Comparison of ENCODE assay signal across 8 cellular contexts in the genomic region with DNA sequence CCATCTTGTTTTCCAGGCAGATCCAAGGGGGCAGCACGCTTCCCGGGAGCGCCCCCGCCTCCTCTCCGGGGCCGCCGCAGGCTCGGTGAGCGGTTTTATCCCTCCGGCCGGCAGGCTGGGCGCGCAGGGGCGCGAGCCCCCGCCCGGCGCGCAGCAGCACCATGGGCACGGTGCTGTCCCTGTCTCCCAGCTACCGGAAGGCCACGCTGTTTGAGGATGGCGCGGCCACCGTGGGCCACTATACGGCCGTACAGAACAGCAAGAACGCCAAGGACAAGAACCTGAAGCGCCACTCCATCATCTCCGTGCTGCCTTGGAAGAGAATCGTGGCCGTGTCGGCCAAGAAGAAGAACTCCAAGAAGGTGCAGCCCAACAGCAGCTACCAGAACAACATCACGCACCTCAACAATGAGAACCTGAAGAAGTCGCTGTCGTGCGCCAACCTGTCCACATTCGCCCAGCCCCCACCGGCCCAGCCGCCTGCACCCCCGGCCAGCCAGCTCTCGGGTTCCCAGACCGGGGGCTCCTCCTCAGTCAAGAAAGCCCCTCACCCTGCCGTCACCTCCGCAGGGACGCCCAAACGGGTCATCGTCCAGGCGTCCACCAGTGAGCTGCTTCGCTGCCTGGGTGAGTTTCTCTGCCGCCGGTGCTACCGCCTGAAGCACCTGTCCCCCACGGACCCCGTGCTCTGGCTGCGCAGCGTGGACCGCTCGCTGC. TPM values are rescaled to one million over a fixed set of nuclear protein-coding genes. Genes with fewer than 3 reads are reported as not detected.
DNase-seq lines count a peak whose midpoint lies in the region; ATAC-seq and TF ChIP-seq lines count a peak whose summit lies in the region.

No MANE protein-coding gene starts in this region.

- CTCF ChIA-PET in CD4-positive, alpha-beta T cell (lab: Charles Lee), result interaction anchor here (0.8 to 3.3 kb wide), 6 partner anchors 26 to 171 kb away, joined by 3 to 21 read pairs (median 6); a partner anchor contains a TSS

- peak overlapping the region; percentile 60 for H3K9ac ChIP-seq in endocrine pancreas (ENCODE audit: control insufficient read depth, insufficient read depth, low read length)

- H3K27ac ChIP-seq in CD4-positive, alpha-beta T cell (ENCODE audit: low read depth, low read length), result peak overlapping the region; percentile 35

- no peak for ATAC-seq in CD4-positive, alpha-beta T cell (ENCODE audit: poor library complexity)
- ATAC-seq in GM21381 (IDR thresholded peaks at IDR 0.05; ENCODE audit: unreplicated experiment) (peak; percentile 23), HG03135 (IDR thresholded peaks at IDR 0.05; ENCODE audit: unreplicated experiment) (no peak), HG02571 (IDR thresholded peaks at IDR 0.05; ENCODE audit: unreplicated experiment) (no peak)

- peak in 3 of 10 experiments; percentile 23 to 48 (median 26) for DNase-seq in CD4-positive, alpha-beta T cell
- DNase-seq in SW480 (ENCODE audit: low spot score), result peak; percentile 38
- DNase-seq in nephron progenitor cell, result peak; percentile 55
- DNase-seq in NCI-H2107 treated with DMSO at 0.1 percent for 48 hours (lab: John Stamatoyannopoulos, UW; ENCODE audit: unreplicated experiment), result no peak

- H3K36me3 Mint-ChIP-seq in CD4-positive, alpha-beta T cell (ENCODE audit: low read depth), result peaks cover 38% of the 10 kb centered on the region
- peaks cover 11% of the 10 kb centered on the region for H3K36me3 Mint-ChIP-seq in nephron progenitor cell (ENCODE audit: low read depth)

- H3K4me3 ChIP-seq in endocrine pancreas (ENCODE audit: control insufficient read depth, insufficient read depth, low read length), result peak overlapping the region; percentile 31

- intact Hi-C loops in CD4-positive, alpha-beta T cell (cut with DNase I, micrococcal nuclease), result loop anchor here (2.0 to 10.0 kb wide), 2 partner anchors 15 to 387 kb away; a partner anchor contains a TSS

- H3K9me3 Mint-ChIP-seq in CD4-positive, alpha-beta T cell, result no peaks in the 10 kb centered on the region
- no peaks in the 10 kb centered on the region for H3K9me3 Mint-ChIP-seq in nephron progenitor cell

- H3K4me1 Mint-ChIP-seq in CD4-positive, alpha-beta T cell (ENCODE audit: low read depth), result peaks cover 69% of the 10 kb centered on the region
- peaks cover 78% of the 10 kb centered on the region for H3K4me1 Mint-ChIP-seq in nephron progenitor cell

- TF ChIP-seq CTCF in CD4-positive, alpha-beta T cell (IDR thresholded peaks at IDR 0.05), result no peak
- no peak for TF ChIP-seq CTCF in nephron progenitor cell (IDR thresholded peaks at IDR 0.05)

- H3K4me1 ChIP-seq in endocrine pancreas (ENCODE audit: control insufficient read depth, insufficient read depth, low read length), result peaks cover 4% of the 10 kb centered on the region

- POLR2A ChIA-PET in CD4-positive, alpha-beta T cell (lab: Charles Lee), result interaction anchor here (0.8 to 8.1 kb wide), 17 partner anchors 8 to 146 kb away, joined by 3 to 152 read pairs (median 6); a partner anchor contains a TSS

- H3K4me3 Mint-ChIP-seq in CD4-positive, alpha-beta T cell, result peak overlapping the region; percentile 89
- peak overlapping the region; percentile 93 for H3K4me3 Mint-ChIP-seq in nephron progenitor cell

- no peaks in the 10 kb centered on the region for H3K36me3 ChIP-seq in endocrine pancreas (ENCODE audit: control insufficient read depth, insufficient read depth, low read length)

- H3K9me3 ChIP-seq in CD4-positive, alpha-beta T cell (ENCODE audit: control insufficient read depth, low read length), result no peaks in the 10 kb centered on the region
- no peaks in the 10 kb centered on the region for H3K9me3 ChIP-seq in endocrine pancreas (ENCODE audit: control insufficient read depth, low read length)

- peak overlapping the region; percentile 95 for H3K27ac Mint-ChIP-seq in CD4-positive, alpha-beta T cell
- peak overlapping the region; percentile 28 for H3K27ac Mint-ChIP-seq in nephron progenitor cell

- H3K27me3 ChIP-seq in CD4-positive, alpha-beta T cell (ENCODE audit: control insufficient read depth, insufficient read depth, low read length), result no peaks in the 10 kb centered on the region
- H3K27me3 ChIP-seq in endocrine pancreas (ENCODE audit: control insufficient read depth, insufficient read depth, low read length), result no peaks in the 10 kb centered on the region

- H3K27me3 Mint-ChIP-seq in CD4-positive, alpha-beta T cell, result no peaks in the 10 kb centered on the region
- H3K27me3 Mint-ChIP-seq in nephron progenitor cell (ENCODE audit: low read depth, poor library complexity), result peaks cover 6% of the 10 kb centered on the region

RNA-seq across cellular contexts. Expression of a gene that starts 0.8 kb away (rescaled TPM):
- total RNA-seq in CD4-positive, alpha-beta T cell, result 10 to 100 TPM; 21.7 to 22.5 TPM

RNA-seq across cellular contexts. Expression of a gene that starts 43.3 kb away (rescaled TPM):
- 10 to 100 TPM; 67.6 to 68.7 TPM for total RNA-seq in CD4-positive, alpha-beta T cell
